8 cellular contexts compared by ENCODE assay signal in genomic region chr5:414991-415927, GRCh38. TPM values are rescaled to one million over a fixed set of nuclear protein-coding genes. Genes with fewer than 3 reads are reported as not detected.
A peak's percentile ranks its signal among the peaks of the same experiment; 100 is the strongest.
DNase-seq lines count a peak whose midpoint lies in the region; ATAC-seq and TF ChIP-seq lines count a peak whose summit lies in the region.
"Not testable (repeated sequence)": the region's sequence is repeated elsewhere in the genome, so short reads cannot be mapped to it uniquely, and the experiment has no call there.

No MANE protein-coding gene starts in this region.

- CTCF ChIA-PET in RWPE1 (lab: Yijun Ruan, JAX) = interaction anchor here (0.6 to 1.0 kb wide), 3 partner anchors 77 to 606 kb away, joined by 3 to 4 read pairs (median 4); no protein-coding TSS in a partner anchor

- H3K9ac ChIP-seq in HUES6 (ENCODE audit: low read length) = peak overlapping the region; percentile 64

- H3K27ac ChIP-seq in HUES6 (ENCODE audit: low read depth, low read length) (peak overlapping the region; percentile 80; the same call in 1 of the 2 replicates), RWPE1 (peak overlapping the region; percentile 75), ascending aorta (peak overlapping the region in 1 of 2 donors; percentile 90), urinary bladder (ENCODE audit: low read depth) (peak overlapping the region; percentile 63)

- not testable (repeated sequence) for H3K4me3 ChIP-seq in HUES6 (ENCODE audit: low read depth, low read length); fibroblast of pulmonary artery (replicated peaks; ENCODE audit: low read depth, low read length); urinary bladder (ENCODE audit: low read depth, low read length)
- peak overlapping the region in 1 of 2 donors; percentile 5 for H3K4me3 ChIP-seq in ascending aorta

- WGBS in urinary bladder = 71% methylated on average over 42 of the region's 42 CpGs

- H3K36me3 ChIP-seq in HUES6 (ENCODE audit: control insufficient read depth, insufficient read depth, low read length); ascending aorta; urinary bladder (ENCODE audit: insufficient read depth): not testable (repeated sequence)

- H3K9me3 ChIP-seq in HUES6 (ENCODE audit: control insufficient read depth, insufficient read depth, low read depth, low read length); ascending aorta: not testable (repeated sequence)

- not testable (repeated sequence) for DNase-seq in RWPE1 (ENCODE audit: low spot score)
- DNase-seq in ascending aorta (ENCODE audit: low spot score in 2 of 2) (peak; percentile 20 to 30), fibroblast of pulmonary artery (ENCODE audit: low read depth) (peak; percentile 84), left kidney (ENCODE audit: low read depth, low spot score) (peak; percentile 83), pons (ENCODE audit: low spot score) (peak; percentile 60)

- intact Hi-C loops in ascending aorta (cut with DNase I) = not testable (repeated sequence)

- not testable (repeated sequence) for TF ChIP-seq CTCF in RWPE1 (conservative IDR thresholded peaks at IDR 0.05; ENCODE audit: low read depth); ascending aorta (IDR thresholded peaks at IDR 0.05); fibroblast of pulmonary artery (IDR thresholded peaks at IDR 0.05; ENCODE audit: low read length, missing control alignments)

- POLR2A ChIA-PET in RWPE1 (lab: Yijun Ruan, JAX; ENCODE audit: low non-redundant PET) = not testable (repeated sequence)

- not testable (repeated sequence) for H3K4me1 ChIP-seq in HUES6 (ENCODE audit: control insufficient read depth, insufficient read depth, low read length); ascending aorta; urinary bladder (ENCODE audit: insufficient read depth)

- not testable (repeated sequence) for H3K27me3 ChIP-seq in HUES6 (ENCODE audit: control insufficient read depth, insufficient read depth, low read length); ascending aorta

- ATAC-seq in GM18868 (IDR thresholded peaks at IDR 0.05; ENCODE audit: unreplicated experiment) = peak; percentile 42

RNA-seq across cellular contexts. Expression of gene EXOC3, which starts 27.7 kb away (rescaled TPM):
- total RNA-seq in ascending aorta (56.7 TPM), urinary bladder (31.7 TPM)
- polyA plus RNA-seq in urinary bladder = 61.4 TPM
